8 cellular contexts compared by ENCODE assay signal in the genomic region with DNA sequence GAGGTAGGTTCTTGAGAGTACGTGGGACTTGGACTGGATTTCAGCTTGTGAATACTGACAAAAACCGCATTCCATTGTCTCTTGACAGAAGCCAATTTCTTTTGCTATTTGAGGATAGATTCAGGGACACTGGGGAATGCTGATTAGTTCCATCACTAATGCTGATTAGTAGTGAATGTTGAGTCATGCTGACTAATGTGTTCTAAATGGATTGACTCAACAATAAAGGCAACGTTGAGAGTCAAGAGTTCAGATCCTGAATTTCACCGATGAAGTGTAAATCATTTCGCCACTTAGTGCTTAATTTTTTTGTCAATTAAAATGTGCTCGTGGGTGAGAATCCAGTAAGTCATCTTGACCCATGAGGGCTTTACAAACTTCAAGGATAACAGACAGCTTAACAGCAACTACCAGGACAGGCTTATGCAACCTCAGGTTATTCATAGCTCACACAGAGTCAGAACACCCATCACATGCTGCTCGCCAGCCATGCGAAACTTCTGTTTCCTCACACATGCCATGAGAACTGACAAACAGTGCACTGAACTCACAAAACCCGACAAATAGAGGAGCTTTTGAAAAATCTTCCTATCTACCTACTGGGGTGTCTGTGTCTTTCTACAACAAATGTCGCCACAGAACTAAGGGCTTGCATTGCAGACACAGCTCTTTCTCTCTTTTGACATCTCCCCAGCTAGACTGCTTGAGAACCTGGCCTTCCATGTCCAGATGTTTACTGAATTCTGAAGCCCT.
DNase-seq lines count a peak whose midpoint lies in the region; ATAC-seq and TF ChIP-seq lines count a peak whose summit lies in the region.

No MANE protein-coding gene starts in this region.

- DNase-seq in AG09319 (ENCODE audit: extremely low read depth, low read depth), result peak; percentile 88
- peak; percentile 59 for DNase-seq in brain pericyte (ENCODE audit: low read depth, low spot score)
- peak; percentile 78 for DNase-seq in left lobe of liver (ENCODE audit: low spot score)
- no peak for DNase-seq in DMS 273 treated with DMSO at 0.1 percent for 48 hours (lab: John Stamatoyannopoulos, UW)
- DNase-seq in DMS79 (lab: John Stamatoyannopoulos, UW), result no peak

- H3K27ac ChIP-seq in temporal lobe (ENCODE audit: low read depth, low read length), result peak overlapping the region; percentile 76

- no peak for TF ChIP-seq CTCF in AG09319 (IDR thresholded peaks at IDR 0.05; ENCODE audit: low read depth, low read length)

- ATAC-seq in GM19397 (IDR thresholded peaks at IDR 0.05; ENCODE audit: unreplicated experiment), result peak; percentile 84
- ATAC-seq in HG03565 (IDR thresholded peaks at IDR 0.05; ENCODE audit: unreplicated experiment), result peak; percentile 90
- peak; percentile 78 for ATAC-seq in left lobe of liver

Comparison
In these comparisons a context has a peak if more than half of its experiments do, and no peak if none do; other contexts are left out.
1. DNase-seq: peak in AG09319 (single experiment), brain pericyte (single experiment) and left lobe of liver (single experiment); none in DMS 273 treated with DMSO at 0.1 percent for 48 hours (single experiment) and DMS79 (single experiment).
2. Peak in every context shown above with its lines, with median percentiles within 50 percentile points of each other: ATAC-seq.